In the genomic region with DNA sequence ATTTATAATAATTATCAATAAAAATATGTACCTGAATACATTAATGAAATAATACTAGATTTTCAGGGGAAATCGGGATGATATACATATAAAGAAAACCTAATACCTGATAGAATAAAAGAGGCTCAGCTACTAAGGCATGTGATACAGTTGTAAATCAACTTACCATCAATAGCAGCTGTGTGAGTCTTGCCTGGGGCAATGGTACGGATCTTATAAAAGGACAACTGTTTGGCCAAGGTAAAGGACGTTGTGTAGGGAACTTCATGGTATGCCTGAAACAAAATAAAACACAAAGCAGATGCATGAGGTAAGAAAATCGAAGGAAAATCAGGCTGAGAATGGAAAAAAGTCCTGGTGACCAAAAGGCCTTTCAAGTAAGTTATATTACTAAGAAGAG, we compare ENCODE assay signal across 16 cellular contexts. TPM values are rescaled to one million over a fixed set of nuclear protein-coding genes. Genes with fewer than 3 reads are reported as not detected.
A peak's percentile ranks its signal among the peaks of the same experiment; 100 is the strongest.
DNase-seq lines count a peak whose midpoint lies in the region; ATAC-seq, FAIRE-seq and TF ChIP-seq lines count a peak whose summit lies in the region.
"Had no signal": no experiment of that assay in that cellular context is flagged by ENCODE, and none has a peak within 500 bp of the region (broad histone marks: within the 10 kb centered on the region; RNA-seq: fewer than 3 reads in every experiment).

No MANE protein-coding gene starts in this region.

- intact Hi-C loops in prostate gland (cut with DNase I): no loop called here

- peaks cover 0 to 3% of the 10 kb centered on the region in 2 donors for H3K36me3 ChIP-seq in prostate gland

- in situ Hi-C loops in SK-MEL-5 (cut with HindIII; ENCODE audit: low pct_unique_long_range_greater_than_20kb, low sequenced_read_pairs): no loop called here

- peak; percentile 21 for DNase-seq in ELF-1 (ENCODE audit: low read depth, low spot score)
- peak; percentile 20 for DNase-seq in NCI-H146 treated with DMSO at 0.1 percent for 48 hours (lab: John Stamatoyannopoulos, UW; ENCODE audit: unreplicated experiment)
- DNase-seq in SK-MEL-5 (ENCODE audit: low read depth, low spot score): peak; percentile 94
- peak; percentile 35 for DNase-seq in prostate gland (ENCODE audit: low spot score)
- DNase-seq in RCC 7860 (ENCODE audit: low spot score): no peak
- no peak for DNase-seq in NCI-H128 (lab: John Stamatoyannopoulos, UW; ENCODE audit: unreplicated experiment)
- DNase-seq: Calu3; CD8-positive, alpha-beta memory T cell; DMS 273 treated with DMSO at 0.1 percent for 48 hours; GOT3; H9 had no signal

- no peaks in the 10 kb centered on the region for H3K4me1 ChIP-seq in prostate gland (replicated peaks)

- no peaks in the 10 kb centered on the region for H3K27me3 ChIP-seq in prostate gland (replicated peaks; ENCODE audit: insufficient read depth)

- no peak for TF ChIP-seq POLR2A in prostate gland (IDR thresholded peaks at IDR 0.05)

- TF ChIP-seq CTCF in prostate gland (IDR thresholded peaks at IDR 0.05): no peak

- FAIRE-seq in RCC 7860 (lab: Jason Lieb, UNC): no peak
- FAIRE-seq: GM12878, HepG2, HTR-8/SVneo had no signal

- 38% methylated on average over 4 of the region's 4 CpGs for WGBS in prostate gland

- H3K27ac ChIP-seq in prostate gland: peak overlapping the region in 1 of 2 donors; percentile 53

- no peak for ATAC-seq in GM19351 (IDR thresholded peaks at IDR 0.05; ENCODE audit: unreplicated experiment)
- ATAC-seq in HG03378 (IDR thresholded peaks at IDR 0.05; ENCODE audit: unreplicated experiment): no peak
- ATAC-seq: GM12878, HepG2 had no signal

- no peaks in the 10 kb centered on the region for H3K9me3 ChIP-seq in prostate gland

- no peak overlapping the region for H3K4me3 ChIP-seq in prostate gland
- H3K4me3 ChIP-seq: GM12878 had no signal

RNA-seq across cellular contexts. Expression of a gene that starts 25.4 kb away (rescaled TPM):
- total RNA-seq in SK-MEL-5 (2014; rRNA removed; shearing (Covaris generic)): 55.0 and 56.5 TPM in 2 replicates
- 47.6 and 56.0 TPM in 2 replicates for polyA plus RNA-seq in SK-MEL-5 (2015; cell fraction: cytosol; rRNA removed)
- polyA plus RNA-seq in SK-MEL-5 (2015; cell fraction: nucleus; rRNA removed): 109 and 122 TPM in 2 replicates
- total RNA-seq in prostate gland: 10 to 100 TPM; 59.5 to 89.8 TPM

RNA-seq across cellular contexts. Expression of a gene that starts 32.0 kb away (rescaled TPM):
- 3.9 and 4.6 TPM in 2 replicates for total RNA-seq in SK-MEL-5 (2014; rRNA removed; shearing (Covaris generic))
- polyA plus RNA-seq in SK-MEL-5 (2015; cell fraction: cytosol; rRNA removed): 2.1 and 3.9 TPM in 2 replicates
- 3.4 and 6.1 TPM in 2 replicates for polyA plus RNA-seq in SK-MEL-5 (2015; cell fraction: nucleus; rRNA removed)
- 10 to 100 TPM in 1 of 2 donors, 1 to 10 TPM in 1; 1.8 to 19.4 TPM for total RNA-seq in prostate gland

RNA-seq across cellular contexts. Expression of a gene that starts 37.7 kb away (rescaled TPM):
- 17.5 and 20.1 TPM in 2 replicates for total RNA-seq in SK-MEL-5 (2014; rRNA removed; shearing (Covaris generic))
- polyA plus RNA-seq in SK-MEL-5 (2015; cell fraction: cytosol; rRNA removed): 10.3 and 24.8 TPM in 2 replicates
- polyA plus RNA-seq in SK-MEL-5 (2015; cell fraction: nucleus; rRNA removed): 46.8 and 60.9 TPM in 2 replicates
- 10 to 100 TPM; 11.2 to 14.3 TPM for total RNA-seq in prostate gland

RNA-seq across cellular contexts. Expression of a gene that starts 50.2 kb away (rescaled TPM):
- 10.9 and 11.1 TPM in 2 replicates for total RNA-seq in SK-MEL-5 (2014; rRNA removed; shearing (Covaris generic))
- 5.4 and 8.8 TPM in 2 replicates for polyA plus RNA-seq in SK-MEL-5 (2015; cell fraction: cytosol; rRNA removed)
- polyA plus RNA-seq in SK-MEL-5 (2015; cell fraction: nucleus; rRNA removed): 14.4 and 23.1 TPM in 2 replicates
- 10 to 100 TPM; 23.3 to 29.6 TPM for total RNA-seq in prostate gland

Comparison
In these comparisons a context has a peak if more than half of its experiments do, and no peak if none do; other contexts are left out.
1. DNase-seq: peak in ELF-1 (single experiment), NCI-H146 treated with DMSO at 0.1 percent for 48 hours (single experiment), SK-MEL-5 (single experiment) and prostate gland (single experiment); none in RCC 7860 (single experiment) and NCI-H128 (single experiment).